ENCODE assay signal across 8 cellular contexts in genomic region chr10:50621981-50622496, GRCh38.
A peak's percentile ranks its signal among the peaks of the same experiment; 100 is the strongest.
DNase-seq lines count a peak whose midpoint lies in the region; ATAC-seq and TF ChIP-seq lines count a peak whose summit lies in the region.

No MANE protein-coding gene starts in this region.

- no peak for TF ChIP-seq CTCF in 22Rv1 (IDR thresholded peaks at IDR 0.05)

- H3K27ac ChIP-seq in 22Rv1 (peak overlapping the region; percentile 25; the same call in 1 of the 2 replicates), cingulate gyrus (ENCODE audit: low read depth, low read length) (peak overlapping the region; percentile 100)

- DNase-seq in NCI-H2171 (lab: John Stamatoyannopoulos, UW) (peak; percentile 38), left kidney (ENCODE audit: low read depth, low spot score) (peak; percentile 90)
- peak; percentile 63 to 69 for DNase-seq in activated CD4-positive, alpha-beta T cell treated with anti-CD3 and anti-CD28 coated beads for 4 hours
- peak; percentile 44 for DNase-seq in stimulated activated CD4-positive, alpha-beta T cell treated with anti-CD3 and anti-CD28 coated beads, Interleukin-1b, Interleukin-23, amount 100 ng/mL, for 48 hours

- ATAC-seq in GM18498 (IDR thresholded peaks at IDR 0.05; ENCODE audit: unreplicated experiment) (peak; percentile 26), HG02943 (IDR thresholded peaks at IDR 0.05; ENCODE audit: low read depth, unreplicated experiment) (peak; percentile 25)

Comparison
In these comparisons a context has a peak if more than half of its experiments do, and no peak if none do; other contexts are left out.
1. Peak in every context shown above with its lines: DNase-seq, ATAC-seq and H3K27ac ChIP-seq.
2. DNase-seq: peak in every context shown above with its lines; median percentile 90 in left kidney; 66 in activated CD4-positive, alpha-beta T cell treated with anti-CD3 and anti-CD28 coated beads for 4 hours; 44 in stimulated activated CD4-positive, alpha-beta T cell treated with anti-CD3 and anti-CD28 coated beads, Interleukin-1b, Interleukin-23, amount 100 ng/mL, for 48 hours; 38 in NCI-H2171.